In the genomic region with DNA sequence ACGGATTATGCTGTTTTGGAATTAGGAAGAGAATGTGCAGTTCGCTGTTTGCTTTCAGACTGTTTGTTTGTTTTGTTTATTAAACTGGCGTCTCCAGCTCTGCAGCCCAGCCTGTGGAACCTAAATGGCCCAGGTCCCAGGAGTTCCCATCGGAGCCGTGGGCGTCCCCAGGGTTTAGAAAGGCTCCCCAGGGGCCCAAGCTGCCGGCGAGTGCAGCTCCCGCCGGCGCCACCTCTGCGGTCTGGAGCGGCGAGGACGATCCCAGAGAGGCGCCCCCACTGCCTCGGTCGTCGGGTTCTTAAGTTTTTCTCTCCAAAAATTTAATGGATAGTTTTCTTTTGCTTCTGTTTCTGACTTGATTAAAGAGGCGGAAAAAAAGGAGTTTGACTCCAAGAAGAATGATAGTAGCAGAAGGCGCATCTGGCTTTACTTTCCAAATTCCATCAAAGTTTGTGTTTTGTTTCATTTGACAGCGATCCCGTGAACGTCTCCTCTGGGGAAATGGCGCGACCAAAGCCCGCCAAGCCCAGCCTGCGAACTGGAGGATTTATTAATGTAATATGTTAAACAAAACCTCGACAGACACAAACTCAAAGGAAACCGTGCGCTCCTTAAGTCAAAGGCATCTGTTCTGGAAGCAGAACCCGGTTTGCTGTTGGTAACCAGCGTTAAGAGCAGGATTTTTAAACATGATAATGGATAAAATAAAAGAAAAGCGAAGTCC, we compare ENCODE assay signal across 8 cellular contexts. TPM values are rescaled to one million over a fixed set of nuclear protein-coding genes. Genes with fewer than 3 reads are reported as not detected.
A peak's percentile ranks its signal among the peaks of the same experiment; 100 is the strongest.
DNase-seq lines count a peak whose midpoint lies in the region; ATAC-seq and TF ChIP-seq lines count a peak whose summit lies in the region.

No MANE protein-coding gene starts in this region.

- H3K4me1 Mint-ChIP-seq in activated CD4-positive, alpha-beta T cell treated with anti-CD3 and anti-CD28 coated beads, Interleukin-2, amount 10 ng/mL, durations not matched to agents 24 days and 14 days: peaks cover 11% of the 10 kb centered on the region

- ATAC-seq in HG02970 (IDR thresholded peaks at IDR 0.05; ENCODE audit: low FRiP score, unreplicated experiment): no peak

- H3K9me3 Mint-ChIP-seq in activated CD4-positive, alpha-beta T cell treated with anti-CD3 and anti-CD28 coated beads, Interleukin-2, amount 10 ng/mL, durations not matched to agents 24 days and 14 days: no peaks in the 10 kb centered on the region

- TF ChIP-seq CTCF in astrocyte of the spinal cord (IDR thresholded peaks at IDR 0.05; ENCODE audit: low read depth, low read length): no peak

- intact Hi-C loops in activated CD4-positive, alpha-beta T cell treated with anti-CD3 and anti-CD28 coated beads, Interleukin-2, amount 10 ng/mL, durations not matched to agents 24 days and 14 days (cut with micrococcal nuclease): loop anchor here (5.0 to 10.0 kb wide), 2 partner anchors 679 to 1181 kb away; a partner anchor contains a TSS

- H3K27ac Mint-ChIP-seq in activated CD4-positive, alpha-beta T cell treated with anti-CD3 and anti-CD28 coated beads, Interleukin-2, amount 10 ng/mL, durations not matched to agents 24 days and 14 days: no peak overlapping the region

- peak; percentile 60 for DNase-seq in activated CD4-positive, alpha-beta T cell treated with anti-CD3 and anti-CD28 coated beads, Interleukin-2, amount 10 ng/mL, durations not matched to agents 24 days and 14 days
- no peak for DNase-seq in activated CD4-positive, alpha-beta T cell treated with anti-CD3 and anti-CD28 coated beads, Interleukin-2, amount 50 U/mL, for 4 hours
- peak; percentile 69 for DNase-seq in NCI-H345 (lab: John Stamatoyannopoulos, UW)
- no peak for DNase-seq in astrocyte of the spinal cord (ENCODE audit: low read depth, low spot score)
- peak; percentile 33 for DNase-seq in iPS-NIHi11 (ENCODE audit: low spot score)
- no peak for DNase-seq in activated CD4-positive, alpha-beta T cell treated with anti-CD3 and anti-CD28 coated beads, Interleukin-2, amount 50 U/mL, for 48 hours

- peak overlapping the region; percentile 93 for H3K4me3 Mint-ChIP-seq in activated CD4-positive, alpha-beta T cell treated with anti-CD3 and anti-CD28 coated beads, Interleukin-2, amount 10 ng/mL, durations not matched to agents 24 days and 14 days

- in situ Hi-C loops in astrocyte of the spinal cord (cut with HindIII; ENCODE audit: low sequenced_read_pairs): no loop called here

- H3K36me3 Mint-ChIP-seq in activated CD4-positive, alpha-beta T cell treated with anti-CD3 and anti-CD28 coated beads, Interleukin-2, amount 10 ng/mL, durations not matched to agents 24 days and 14 days (ENCODE audit: low read depth): no peaks in the 10 kb centered on the region

- peak overlapping the region in 20 of 21 experiments; percentile 37 to 98 (median 88) for H3K27ac ChIP-seq in skin epidermis

- peaks cover 47% of the 10 kb centered on the region for H3K27me3 Mint-ChIP-seq in activated CD4-positive, alpha-beta T cell treated with anti-CD3 and anti-CD28 coated beads, Interleukin-2, amount 10 ng/mL, durations not matched to agents 24 days and 14 days

- H3K4me3 ChIP-seq in astrocyte of the spinal cord (ENCODE audit: low read depth, low read length) (peak overlapping the region; percentile 69), skin epidermis (peak overlapping the region; percentile 37 to 88 (median 78))

RNA-seq across cellular contexts. Expression of a gene that starts 0.7 kb away (rescaled TPM):
- total RNA-seq in activated CD4-positive, alpha-beta T cell treated with anti-CD3 and anti-CD28 coated beads, Interleukin-2, amount 10 ng/mL, durations not matched to agents 24 days and 14 days: 0.79 and 0.92 TPM in 2 replicates

Comparison
In these comparisons a context has a peak if more than half of its experiments do, and no peak if none do; other contexts are left out.
1. DNase-seq: peak in activated CD4-positive, alpha-beta T cell treated with anti-CD3 and anti-CD28 coated beads, Interleukin-2, amount 10 ng/mL, durations not matched to agents 24 days and 14 days (single experiment), NCI-H345 (single experiment) and iPS-NIHi11 (single experiment); none in activated CD4-positive, alpha-beta T cell treated with anti-CD3 and anti-CD28 coated beads, Interleukin-2, amount 50 U/mL, for 4 hours (0 of 2), astrocyte of the spinal cord (single experiment) and activated CD4-positive, alpha-beta T cell treated with anti-CD3 and anti-CD28 coated beads, Interleukin-2, amount 50 U/mL, for 48 hours (0 of 2).